In the genomic region with DNA sequence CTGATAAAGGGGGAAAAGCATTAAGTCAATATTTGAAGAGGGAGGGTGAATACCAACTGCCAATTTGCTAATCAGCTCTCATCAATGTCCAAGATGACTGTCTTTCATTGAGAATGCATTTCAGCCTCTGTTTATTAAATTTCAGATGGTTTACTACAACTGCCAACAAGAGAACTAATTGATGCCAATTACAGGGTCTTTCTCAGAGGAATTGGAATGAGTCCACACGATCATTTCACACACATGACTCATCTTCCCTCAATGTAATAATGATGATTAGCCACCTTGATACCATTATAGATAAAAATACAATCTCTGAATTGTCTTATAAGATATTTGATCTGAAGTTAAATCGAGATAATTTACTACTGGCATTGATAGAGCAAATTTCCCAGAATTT, we compare ENCODE assay signal across 25 cellular contexts.
"Had no signal": no experiment of that assay in that cellular context is flagged by ENCODE, and none has a peak within 500 bp of the region (broad histone marks: within the 10 kb centered on the region; RNA-seq: fewer than 3 reads in every experiment).

No MANE protein-coding gene starts in this region.

- H3K4me1 ChIP-seq: breast epithelium, gastroesophageal sphincter, spleen, suprapubic skin, tibial artery, upper lobe of right lung had no signal

- H3K27me3 ChIP-seq: breast epithelium, gastroesophageal sphincter, spleen, suprapubic skin, tibial artery, upper lobe of right lung had no signal

- DNase-seq: activated CD4-positive, alpha-beta memory T cell treated with anti-CD3 and anti-CD28 coated beads, Interleukin-2, amount 10 ng/mL, durations not matched to agents 7 days and 5 days; activated CD4-positive, alpha-beta T cell treated with anti-CD3 and anti-CD28 coated beads for 1 hour; activated CD4-positive, alpha-beta T cell treated with anti-CD3 and anti-CD28 coated beads, Interleukin-2, amount 10 ng/mL, durations not matched to agents 7 days and 5 days; activated CD8-positive, alpha-beta memory T cell treated with anti-CD3 and anti-CD28 coated beads, Interleukin-2, amount 50 U/mL, for 48 hours; activated gamma-delta T cell; activated naive CD4-positive, alpha-beta T cell treated with anti-CD3 and anti-CD28 coated beads, Interleukin-2, amount 10 ng/mL, durations not matched to agents 7 days and 5 days; activated naive CD8-positive, alpha-beta T cell treated with anti-CD3 and anti-CD28 coated beads, Interleukin-2, amount 10 ng/mL, durations not matched to agents 7 days and 5 days; activated T-cell treated with anti-CD3 and anti-CD28 coated beads, Interleukin-2, amount 50 U/mL, for 24 hours; amniotic stem cell; central memory CD4-positive, alpha-beta T cell; head of caudate nucleus; hippocampal formation; kidney; left colon; mammary epithelial cell; posterior cingulate gyrus; right cardiac atrium; spleen; stimulated activated naive CD4-positive, alpha-beta T cell; tibial artery; upper lobe of right lung had no signal

- FAIRE-seq: endothelial cell of umbilical vein, kidney had no signal

- H3K36me3 ChIP-seq: breast epithelium, gastroesophageal sphincter, spleen, suprapubic skin, tibial artery, upper lobe of right lung had no signal

- H3K4me3 ChIP-seq: breast epithelium, gastroesophageal sphincter, spleen, suprapubic skin, tibial artery, upper lobe of right lung had no signal

- H3K9me3 ChIP-seq: breast epithelium, gastroesophageal sphincter, suprapubic skin, tibial artery, upper lobe of right lung had no signal

- H3K27ac ChIP-seq: breast epithelium, gastroesophageal sphincter, spleen, suprapubic skin, tibial artery, upper lobe of right lung had no signal
